17 cellular contexts compared by ENCODE assay signal in the genomic region with DNA sequence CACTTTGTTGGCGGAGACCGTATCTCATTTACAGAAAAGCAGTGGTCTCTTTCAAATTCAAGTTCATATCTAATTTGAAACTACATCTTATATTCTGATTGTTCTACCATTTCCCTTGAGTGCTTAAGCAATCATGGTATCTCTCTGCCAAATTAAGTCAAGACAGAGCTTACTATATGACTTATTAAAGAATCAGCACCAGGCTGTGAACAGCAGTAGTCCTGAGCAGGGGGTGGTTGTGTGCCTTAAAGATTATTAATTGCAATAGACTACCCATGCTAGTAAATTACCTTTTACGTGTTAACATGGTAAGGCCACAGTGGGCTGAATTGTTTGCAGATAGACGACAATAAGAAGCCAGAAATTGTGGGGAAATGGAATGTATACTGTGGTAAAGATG. TPM values are rescaled to one million over a fixed set of nuclear protein-coding genes. Genes with fewer than 3 reads are reported as not detected.
DNase-seq lines count a peak whose midpoint lies in the region; ATAC-seq, FAIRE-seq and TF ChIP-seq lines count a peak whose summit lies in the region.
"Had no signal": no experiment of that assay in that cellular context is flagged by ENCODE, and none has a peak within 500 bp of the region (broad histone marks: within the 10 kb centered on the region; RNA-seq: fewer than 3 reads in every experiment).

No MANE protein-coding gene starts in this region.

- no peaks in the 10 kb centered on the region for H3K27me3 Mint-ChIP-seq in osteocyte (ENCODE audit: unreplicated experiment)
- H3K27me3 Mint-ChIP-seq: CD8-positive, alpha-beta memory T cell; IgD-negative memory B cell had no signal

- intact Hi-C loops in A673 (cut with micrococcal nuclease; ENCODE audit: unreplicated experiment), result no loop called here

- POLR2A ChIA-PET in A673 (lab: Charles Lee; ENCODE audit: low non-redundant PET) (no interaction called here), H1 (lab: Charles Lee; ENCODE audit: partially characterized antibody) (no interaction called here)

- no peak for TF ChIP-seq RAD21 in H1 (IDR thresholded peaks at IDR 0.05 in 1 of 2, conservative IDR thresholded peaks at IDR 0.05 in 1 of 2; ENCODE audit: low read depth in 2 of 2, low read length in 2 of 2)

- H3K36me3 Mint-ChIP-seq in osteocyte (ENCODE audit: unreplicated experiment), result no peaks in the 10 kb centered on the region
- H3K36me3 Mint-ChIP-seq: CD8-positive, alpha-beta memory T cell; IgD-negative memory B cell had no signal

- FAIRE-seq in H1 (lab: Jason Lieb, UNC), result no peak
- FAIRE-seq: GM12892 had no signal

- H3K4me3 Mint-ChIP-seq in osteocyte (ENCODE audit: unreplicated experiment), result no peak overlapping the region
- H3K4me3 Mint-ChIP-seq: CD8-positive, alpha-beta memory T cell; IgD-negative memory B cell had no signal

- H3K4me1 Mint-ChIP-seq in osteocyte (ENCODE audit: unreplicated experiment), result no peaks in the 10 kb centered on the region
- H3K4me1 Mint-ChIP-seq: CD8-positive, alpha-beta memory T cell; IgD-negative memory B cell had no signal

- H2BK120ac ChIP-seq in H1 (replicated peaks; ENCODE audit: low read depth, low read length), result no peak overlapping the region

- in situ Hi-C loops in GM13976 (cut with MboI; ENCODE audit: low sequenced_read_pairs, unreplicated experiment), result no loop called here

- H3K4me2 ChIP-seq in H1 (ENCODE audit: insufficient read depth in 1 of 2, low read depth in 2 of 2, low read length in 2 of 2), result no peak overlapping the region
- H3K4me2 ChIP-seq: BLaER1 had no signal

- no peaks in the 10 kb centered on the region for H3K36me3 ChIP-seq in A673 (ENCODE audit: insufficient read depth, low read length, poor library complexity, severe bottlenecking)
- H3K36me3 ChIP-seq in H1 (ENCODE audit: control insufficient read depth in 2 of 4, insufficient read depth in 4 of 4, low read length in 3 of 4), result no peaks in the 10 kb centered on the region
- H3K36me3 ChIP-seq: BLaER1 had no signal

- H3K4me1 ChIP-seq in A673 (ENCODE audit: insufficient read depth, low read length, poor library complexity, severe bottlenecking) (no peaks in the 10 kb centered on the region), H1 (replicated peaks in 1 of 4; ENCODE audit: control insufficient read depth in 3 of 4, insufficient read depth in 4 of 4, low read length in 3 of 4) (peaks cover 0 to 7% (median 5%) of the 10 kb centered on the region in 4 experiments; a peak in 5 of 7 replicates)
- H3K4me1 ChIP-seq: BLaER1 had no signal

- H2BK15ac ChIP-seq in H1 (ENCODE audit: low read length), result no peak overlapping the region

- no peak overlapping the region for H4K5ac ChIP-seq in H1 (ENCODE audit: insufficient read length, low read depth, low read length)

- H3K4ac ChIP-seq in H1 (replicated peaks; ENCODE audit: insufficient read length, low read depth, low read length), result no peak overlapping the region

- no peak for TF ChIP-seq POLR2A in H1 (IDR thresholded peaks at IDR 0.05; ENCODE audit: control extremely low read depth in 1 of 2, low read depth in 2 of 2, low read length in 2 of 2)

- H3K14ac ChIP-seq in H1 (ENCODE audit: insufficient read length), result no peak overlapping the region

- H2BK5ac ChIP-seq in H1 (ENCODE audit: low read depth, low read length), result no peak overlapping the region

- TF ChIP-seq EP300 in H1 (IDR thresholded peaks at IDR 0.05; ENCODE audit: borderline replicate concordance in 1 of 2, low read depth in 2 of 2, low read length in 2 of 2), result no peak

- WGBS in H1 (ENCODE audit: extremely low coverage in 1 of 2, insufficient coverage in 1 of 2, insufficient read length in 1 of 2, insufficient replicate concordance in 2 of 2, low coverage in 1 of 2, low lambda C conversion rate in 2 of 2, missing lambda C conversion rate in 1 of 2), 2 experiments, result 74% methylated on average over 4 of the region's 4 CpGs; no CpG with 5 or more reads in 1 of the 2 experiments

- H3K79me1 ChIP-seq in H1 (ENCODE audit: low read depth, low read length), result no peaks in the 10 kb centered on the region; the same call in 1 of the 2 replicates

- no peak overlapping the region for H3K23ac ChIP-seq in H1 (ENCODE audit: insufficient read length)

- no peaks in the 10 kb centered on the region for H4K20me1 ChIP-seq in H1 (replicated peaks in 1 of 2; ENCODE audit: control insufficient read depth in 1 of 2, insufficient read depth in 2 of 2, low read length in 2 of 2)
- H4K20me1 ChIP-seq: BLaER1 had no signal

- H3K23me2 ChIP-seq in H1 (ENCODE audit: low read depth, low read length), result no peaks in the 10 kb centered on the region

- H4K91ac ChIP-seq in H1 (replicated peaks; ENCODE audit: insufficient read length, low read length), result no peak overlapping the region

- BruUV-seq in A673 (replicated peaks; lab: Mats Ljungman, UMichigan), result no TSS peak

- H3K4me3 ChIP-seq in A673 (ENCODE audit: low read depth, low read length, poor library complexity, severe bottlenecking) (no peak overlapping the region), H1 (ENCODE audit: extremely low read depth in 1 of 4, insufficient read depth in 2 of 4, low read depth in 3 of 4, low read length in 4 of 4) (no peak overlapping the region)
- H3K4me3 ChIP-seq: BLaER1 had no signal

- H3K79me2 ChIP-seq in H1 (ENCODE audit: control insufficient read depth in 1 of 2, insufficient read depth in 2 of 2, low read length in 2 of 2), result no peaks in the 10 kb centered on the region

- no peak for TF ChIP-seq CTCF in A673 (conservative IDR thresholded peaks at IDR 0.05; ENCODE audit: low read depth, low read length)
- no peak for TF ChIP-seq CTCF in H1 (IDR thresholded peaks at IDR 0.05; ENCODE audit: control extremely low read depth in 1 of 3, insufficient read depth in 1 of 3, low read depth in 1 of 3, low read length in 3 of 3)
- TF ChIP-seq CTCF in omental fat pad (IDR thresholded peaks at IDR 0.05), result no peak
- no peak for TF ChIP-seq CTCF in GM13976 (IDR thresholded peaks at IDR 0.05; ENCODE audit: borderline replicate concordance, control extremely low read depth, extremely low read depth, insufficient read depth, missing control alignments)
- no peak for TF ChIP-seq CTCF in osteocyte (IDR thresholded peaks at IDR 0.05)

- H2BK12ac ChIP-seq in H1 (ENCODE audit: low read depth, low read length), result peak overlapping the region; percentile 40; the same call in 1 of the 2 replicates

- H3K9ac ChIP-seq in H1 (replicated peaks in 1 of 4; ENCODE audit: extremely low read depth in 1 of 4, low read depth in 3 of 4, low read length in 3 of 4), result no peak overlapping the region
- H3K9ac ChIP-seq: BLaER1 had no signal

- H4K8ac ChIP-seq in H1 (ENCODE audit: extremely low read depth, insufficient read depth, low read length), result no peak overlapping the region

- DNase-seq in A673 (ENCODE audit: low spot score), result peak; percentile 6
- DNase-seq in NCI-H226, result peak; percentile 9
- no peak for DNase-seq in H1 (ENCODE audit: low read depth in 1 of 2, low spot score in 2 of 2)
- no peak for DNase-seq in omental fat pad (ENCODE audit: low spot score)
- no peak for DNase-seq in GM13976 (ENCODE audit: low spot score)
- no peak for DNase-seq in osteocyte (ENCODE audit: extremely low spot score, unreplicated experiment)
- DNase-seq: AML-193; CD8-positive, alpha-beta memory T cell; DND-41; GDM1 had no signal

- ATAC-seq in omental fat pad (ENCODE audit: low FRiP score) (peak; percentile 51), GM18907 (IDR thresholded peaks at IDR 0.05; ENCODE audit: unreplicated experiment) (no peak)

- no peak overlapping the region for H3K56ac ChIP-seq in H1 (replicated peaks; ENCODE audit: insufficient read length, low read depth, low read length)

- H2BK20ac ChIP-seq in H1 (ENCODE audit: low read length), result no peak overlapping the region

- H3K9me3 Mint-ChIP-seq in osteocyte (ENCODE audit: unreplicated experiment), result no peaks in the 10 kb centered on the region
- H3K9me3 Mint-ChIP-seq: IgD-negative memory B cell had no signal

- CTCF ChIA-PET in A673 (lab: Charles Lee), result no interaction called here
- CTCF ChIA-PET in H1 (lab: Charles Lee; ENCODE audit: partially characterized antibody), result interaction anchor here (1.3 kb wide), 2 partner anchors 38 to 82 kb away, joined by 3 to 6 read pairs; no protein-coding TSS in a partner anchor

- H3K9me3 ChIP-seq in A673 (ENCODE audit: low read depth, low read length, poor library complexity, severe bottlenecking), result no peaks in the 10 kb centered on the region
- H3K9me3 ChIP-seq in H1 (ENCODE audit: insufficient read depth in 2 of 2, low read depth in 1 of 2, low read length in 1 of 2), result no peaks in the 10 kb centered on the region
- H3K9me3 ChIP-seq: BLaER1, Caco-2 had no signal

- H3K27ac Mint-ChIP-seq in osteocyte (ENCODE audit: unreplicated experiment), result no peak overlapping the region
- H3K27ac Mint-ChIP-seq: CD8-positive, alpha-beta memory T cell; IgD-negative memory B cell had no signal

- H3K18ac ChIP-seq in H1 (ENCODE audit: extremely low read depth, low read length), result no peak overlapping the region

- no peak overlapping the region for H3K27ac ChIP-seq in A673 (ENCODE audit: low read depth, low read length, poor library complexity, severe bottlenecking)
- no peak overlapping the region for H3K27ac ChIP-seq in H1 (ENCODE audit: low read depth, low read length)
- H3K27ac ChIP-seq: 22Rv1, BLaER1 had no signal

- H3K27me3 ChIP-seq in A673 (replicated peaks; ENCODE audit: insufficient read depth, low read depth, low read length, poor library complexity) (peaks cover 26% of the 10 kb centered on the region), H1 (replicated peaks in 1 of 4; ENCODE audit: control insufficient read depth in 3 of 4, extremely low read depth in 1 of 4, insufficient read depth in 3 of 4, low read length in 3 of 4) (no peaks in the 10 kb centered on the region)
- H3K27me3 ChIP-seq: BLaER1 had no signal

- H2AFZ ChIP-seq in H1 (ENCODE audit: low read length), result no peak overlapping the region

- H2AK5ac ChIP-seq in H1 (ENCODE audit: low read depth, low read length), result no peak overlapping the region

TF ChIP-seq in H1, 55 proteins besides CTCF, POLR2A, EP300 and RAD21:
- TF ChIP-seq EGR1 (IDR thresholded peaks at IDR 0.05; ENCODE audit: borderline replicate concordance, low read depth, low read length) (no peak), CBX8 (IDR thresholded peaks at IDR 0.05; ENCODE audit: borderline replicate concordance, low read depth, low read length) (no peak)

RNA-seq across cellular contexts. Expression of gene SNCAIP, which starts 21.5 kb away (rescaled TPM):
- total RNA-seq in A673 (2021) (not detected in 2 replicates), omental fat pad (10 to 100 TPM; 11.5 to 36.3 (median 15.2) TPM), osteocyte (4.2 and 6.0 TPM in 2 replicates)
- total RNA-seq in H1 (2021; fragmentation: NEBNext Ultra II Directional; extraction: Animal tissue kit (Norgen Biotek cat#: 25700)), result 9.0 and 10.5 TPM in 2 replicates
- 3.9 and 5.1 TPM in 2 replicates for polyA plus RNA-seq in H1 (2011; rRNA removed)
- polyA plus RNA-seq in H1 (2011; cell fraction: cytosol; rRNA removed), result 7.9 TPM
- polyA plus RNA-seq in H1 (2011; cell fraction: nucleus; rRNA removed), result 12.1 TPM
- 4.4 to 9.1 TPM (median 8.3 TPM) in 4 replicates for polyA plus RNA-seq in H1 (2012, experiment 1 of 2)
- polyA plus RNA-seq in H1 (2012, experiment 2 of 2), result 0.30 TPM
- polyA plus RNA-seq in H1 (2013, experiment 1 of 2), result 6.4 TPM
- polyA plus RNA-seq in H1 (2013, experiment 2 of 2), result 6.3 TPM
- 17.5 and 18.6 TPM in 2 replicates for polyA minus RNA-seq in H1 (2011; rRNA and poly(A)+ RNA removed)
- polyA minus RNA-seq in H1 (2011; cell fraction: cytosol; rRNA and poly(A)+ RNA removed), result 5.3 TPM
- polyA minus RNA-seq in H1 (2011; cell fraction: nucleus; rRNA and poly(A)+ RNA removed), result 21.5 TPM
- total RNA-seq: CD8-positive, alpha-beta memory T cell; HT-29 had no signal
- polyA plus RNA-seq: CD8-positive, alpha-beta memory T cell; IgD-negative memory B cell had no signal

Comparison
In these comparisons a context has a peak if more than half of its experiments do, and no peak if none do; other contexts are left out.
1. DNase-seq: peak in A673 (single experiment) and NCI-H226 (single experiment); none in H1 (0 of 2), omental fat pad (single experiment), GM13976 (single experiment) and osteocyte (single experiment).